ENCODE assay signal across 2 cellular contexts in genomic region chr6:43077981-43078411, GRCh38.
TF ChIP-seq lines count a peak whose summit lies in the region.

No MANE protein-coding gene starts in this region.

TF ChIP-seq in SK-N-SH, 30 proteins besides CTCF, POLR2A, EP300 and RAD21 (continued from another document):
- TF ChIP-seq REST (IDR thresholded peaks at IDR 0.05; ENCODE audit: low read depth, low read length), result 0 out of 2 replicates have a peak, but pooled peaks have one; percentile 23
- TF ChIP-seq FOSL2 (IDR thresholded peaks at IDR 0.05; ENCODE audit: borderline replicate concordance, low read depth), result no peak

TF ChIP-seq in SK-N-SH treated with all-trans-retinoic acid at 6 μM for 48 hours, 23 proteins besides CTCF, POLR2A, EP300 and RAD21 (continued from another document):
- TF ChIP-seq CSRNP3 (CRISPR knock-in tag; IDR thresholded peaks at IDR 0.05) (no peak), TOX (CRISPR knock-in tag; IDR thresholded peaks at IDR 0.05; ENCODE audit: borderline replicate concordance) (no peak), PATZ1 (CRISPR knock-in tag; IDR thresholded peaks at IDR 0.05; ENCODE audit: borderline replicate concordance) (no peak), ARNTL (CRISPR knock-in tag; IDR thresholded peaks at IDR 0.05; ENCODE audit: borderline replicate concordance, low read depth) (no peak)
